In the genomic region with DNA sequence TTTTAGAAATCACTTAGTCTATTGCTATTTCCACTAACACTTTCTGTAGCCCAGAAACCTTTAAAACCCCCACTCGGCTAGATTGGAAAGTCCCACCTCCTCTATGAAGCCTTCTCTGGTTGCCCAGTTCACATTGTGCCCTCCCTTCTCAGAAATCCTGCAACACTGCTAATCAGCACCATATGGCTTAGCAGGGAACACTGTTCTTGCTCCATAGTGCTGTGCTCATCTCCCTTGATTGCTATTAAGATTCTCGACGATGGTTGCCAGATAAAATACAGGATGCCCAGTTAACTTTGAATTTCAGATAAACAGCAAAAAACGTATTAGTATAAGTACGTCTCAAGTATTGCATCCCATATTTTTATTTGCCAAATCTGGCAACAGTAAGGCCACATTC, we compare ENCODE assay signal across 16 cellular contexts. TPM values are rescaled to one million over a fixed set of nuclear protein-coding genes. Genes with fewer than 3 reads are reported as not detected.
DNase-seq lines count a peak whose midpoint lies in the region; ATAC-seq, FAIRE-seq and TF ChIP-seq lines count a peak whose summit lies in the region.
"Had no signal": no experiment of that assay in that cellular context is flagged by ENCODE, and none has a peak within 500 bp of the region (broad histone marks: within the 10 kb centered on the region; RNA-seq: fewer than 3 reads in every experiment).

No MANE protein-coding gene starts in this region.

- H3K36me3 ChIP-seq in mesendoderm (ENCODE audit: control insufficient read depth, insufficient read depth, low read length), result no peaks in the 10 kb centered on the region
- H3K36me3 ChIP-seq: uterus had no signal

- TF ChIP-seq CTCF in brain (conservative IDR thresholded peaks at IDR 0.05), result no peak
- no peak for TF ChIP-seq CTCF in CD4-positive, alpha-beta T cell (IDR thresholded peaks at IDR 0.05)

- intact Hi-C loops in CD4-positive, alpha-beta T cell (cut with DNase I, micrococcal nuclease), result no loop called here

- H3K36me3 Mint-ChIP-seq in brain, result no peaks in the 10 kb centered on the region
- no peaks in the 10 kb centered on the region for H3K36me3 Mint-ChIP-seq in CD4-positive, alpha-beta T cell (ENCODE audit: low read depth)
- H3K36me3 Mint-ChIP-seq: CD8-positive, alpha-beta T cell had no signal

- DNase-seq in AG08396 (ENCODE audit: low spot score), result peak; percentile 29
- DNase-seq in NCI-H1694 (lab: John Stamatoyannopoulos, UW), result peak; percentile 33
- DNase-seq in mesendoderm, result peak; percentile 48
- DNase-seq in H54 (ENCODE audit: insufficient read length, low spot score), result no peak
- DNase-seq in CD4-positive, alpha-beta T cell, result no peak
- DNase-seq in T-helper 9 cell, result no peak
- DNase-seq in NCI-H2029 (lab: John Stamatoyannopoulos, UW), result no peak
- DNase-seq: CD8-positive, alpha-beta T cell; DMS79; endodermal cell; NCI-H2081; NCI-H510A; uterus had no signal

- H3K4me1 ChIP-seq in mesendoderm (ENCODE audit: control insufficient read depth, low read depth, low read length), result peaks cover 12% of the 10 kb centered on the region
- H3K4me1 ChIP-seq: uterus had no signal

- H3K4me3 ChIP-seq in mesendoderm (ENCODE audit: low read length), result no peak overlapping the region
- H3K4me3 ChIP-seq: A549, uterus had no signal

- ATAC-seq in CD4-positive, alpha-beta T cell (ENCODE audit: poor library complexity), result no peak
- ATAC-seq: A549; CD8-positive, alpha-beta T cell had no signal

- no peaks in the 10 kb centered on the region for H3K9me3 Mint-ChIP-seq in brain
- H3K9me3 Mint-ChIP-seq in CD4-positive, alpha-beta T cell, result no peaks in the 10 kb centered on the region
- H3K9me3 Mint-ChIP-seq: CD8-positive, alpha-beta T cell; endodermal cell had no signal

- peaks cover 61% of the 10 kb centered on the region for H3K4me1 Mint-ChIP-seq in brain
- no peaks in the 10 kb centered on the region for H3K4me1 Mint-ChIP-seq in CD4-positive, alpha-beta T cell (ENCODE audit: low read depth)

- H3K27me3 ChIP-seq in mesendoderm (ENCODE audit: insufficient read depth, low read length, poor library complexity), result no peaks in the 10 kb centered on the region
- no peaks in the 10 kb centered on the region for H3K27me3 ChIP-seq in CD4-positive, alpha-beta T cell (ENCODE audit: control insufficient read depth, insufficient read depth, low read length)
- H3K27me3 ChIP-seq: uterus had no signal

- H2BK15ac ChIP-seq in mesendoderm (replicated peaks; ENCODE audit: low read depth), result no peak overlapping the region

- no peak overlapping the region for H3K9ac ChIP-seq in mesendoderm (ENCODE audit: low read length)
- H3K9ac ChIP-seq: KMS-11 had no signal

- FAIRE-seq in H54 (lab: Jason Lieb, UNC), result no peak
- FAIRE-seq: A549 had no signal

- H4K8ac ChIP-seq in mesendoderm (ENCODE audit: low read depth, low read length), result no peak overlapping the region

- no peak overlapping the region for H4K5ac ChIP-seq in mesendoderm (ENCODE audit: low read length)

- no peak overlapping the region for H2BK5ac ChIP-seq in mesendoderm (ENCODE audit: low read length)

- CTCF ChIA-PET in CD4-positive, alpha-beta T cell (lab: Charles Lee), result interaction anchor here (1.0 kb wide), 1 partner anchor 79 kb away, joined by 3 read pairs; no protein-coding TSS in a partner anchor

- WGBS in mesendoderm (ENCODE audit: extremely low coverage, insufficient coverage, low lambda C conversion rate), result no CpG with 5 or more reads among the region's 5 CpGs

- peak overlapping the region in 4 of 5 experiments; percentile 18 to 68 (median 46) for H3K27ac Mint-ChIP-seq in brain
- H3K27ac Mint-ChIP-seq in CD4-positive, alpha-beta T cell, result no peak overlapping the region
- H3K27ac Mint-ChIP-seq: CD8-positive, alpha-beta T cell; endodermal cell had no signal

- H3K56ac ChIP-seq in mesendoderm (ENCODE audit: low read length), result no peak overlapping the region

- no peak overlapping the region for H2BK120ac ChIP-seq in mesendoderm (ENCODE audit: low read depth, low read length)

- H3K4me3 Mint-ChIP-seq in brain, result peak overlapping the region in 2 of 5 experiments; percentile 13 to 46
- H3K4me3 Mint-ChIP-seq in CD4-positive, alpha-beta T cell, result no peak overlapping the region
- H3K4me3 Mint-ChIP-seq: CD8-positive, alpha-beta T cell; endodermal cell had no signal

- H3K79me2 ChIP-seq in mesendoderm (ENCODE audit: control insufficient read depth, insufficient read depth, low read length), result no peaks in the 10 kb centered on the region

- H2AK5ac ChIP-seq in mesendoderm (ENCODE audit: low read length), result no peak overlapping the region

- no peak overlapping the region for H3K18ac ChIP-seq in mesendoderm (ENCODE audit: low read length)

- no peak for TF ChIP-seq POLR2A in H54 (IDR thresholded peaks at IDR 0.05; ENCODE audit: low read depth, low read length)

- H3K23ac ChIP-seq in mesendoderm (ENCODE audit: low read length), result no peak overlapping the region

- no peak overlapping the region for H3K27ac ChIP-seq in mesendoderm (ENCODE audit: low read depth, low read length)
- H3K27ac ChIP-seq in CD4-positive, alpha-beta T cell (ENCODE audit: low read depth, low read length), result no peak overlapping the region
- H3K27ac ChIP-seq: A549, KMS-11, uterus had no signal

- H3K9me3 ChIP-seq in CD4-positive, alpha-beta T cell (ENCODE audit: control insufficient read depth, low read length), result no peaks in the 10 kb centered on the region
- H3K9me3 ChIP-seq: A549, uterus had no signal

- no peaks in the 10 kb centered on the region for H3K27me3 Mint-ChIP-seq in brain
- H3K27me3 Mint-ChIP-seq in CD4-positive, alpha-beta T cell, result no peaks in the 10 kb centered on the region

- H3K4me2 ChIP-seq in mesendoderm (ENCODE audit: low read length), result no peak overlapping the region
- H3K4me2 ChIP-seq: A549, KMS-11 had no signal

- no peak overlapping the region for H3K4ac ChIP-seq in mesendoderm (ENCODE audit: low read depth, low read length)

- no peaks in the 10 kb centered on the region for H3K79me1 ChIP-seq in mesendoderm (ENCODE audit: low read length)

- POLR2A ChIA-PET in CD4-positive, alpha-beta T cell (lab: Charles Lee), result no interaction called here

RNA-seq across cellular contexts. Expression of a gene that starts 40.1 kb away (rescaled TPM):
- 43.1 TPM for polyA plus RNA-seq in brain (ENCODE audit: insufficient read depth, low read depth, low replicate concordance)
- 25.4 TPM for polyA plus RNA-seq in mesendoderm (2013, experiment 1 of 2)
- polyA plus RNA-seq in mesendoderm (2013, experiment 2 of 2), result 26.0 TPM
- total RNA-seq in CD4-positive, alpha-beta T cell, result 10 to 100 TPM; 50.3 to 54.3 TPM

RNA-seq across cellular contexts. Expression of a gene that starts 44.3 kb away (rescaled TPM):
- polyA plus RNA-seq in brain (ENCODE audit: insufficient read depth, low read depth, low replicate concordance), result 36.6 TPM
- 46.8 TPM for polyA plus RNA-seq in mesendoderm (2013, experiment 1 of 2)
- polyA plus RNA-seq in mesendoderm (2013, experiment 2 of 2), result 50.0 TPM
- total RNA-seq in CD4-positive, alpha-beta T cell, result 100 to 1,000 TPM; 273 to 302 TPM

Comparison
In these comparisons a context has a peak if more than half of its experiments do, and no peak if none do; other contexts are left out.
1. DNase-seq: peak in AG08396 (single experiment), NCI-H1694 (single experiment) and mesendoderm (single experiment); none in H54 (single experiment), CD4-positive, alpha-beta T cell (0 of 10), T-helper 9 cell (single experiment) and NCI-H2029 (single experiment).